ENCODE assay signal across 23 cellular contexts in the genomic region with DNA sequence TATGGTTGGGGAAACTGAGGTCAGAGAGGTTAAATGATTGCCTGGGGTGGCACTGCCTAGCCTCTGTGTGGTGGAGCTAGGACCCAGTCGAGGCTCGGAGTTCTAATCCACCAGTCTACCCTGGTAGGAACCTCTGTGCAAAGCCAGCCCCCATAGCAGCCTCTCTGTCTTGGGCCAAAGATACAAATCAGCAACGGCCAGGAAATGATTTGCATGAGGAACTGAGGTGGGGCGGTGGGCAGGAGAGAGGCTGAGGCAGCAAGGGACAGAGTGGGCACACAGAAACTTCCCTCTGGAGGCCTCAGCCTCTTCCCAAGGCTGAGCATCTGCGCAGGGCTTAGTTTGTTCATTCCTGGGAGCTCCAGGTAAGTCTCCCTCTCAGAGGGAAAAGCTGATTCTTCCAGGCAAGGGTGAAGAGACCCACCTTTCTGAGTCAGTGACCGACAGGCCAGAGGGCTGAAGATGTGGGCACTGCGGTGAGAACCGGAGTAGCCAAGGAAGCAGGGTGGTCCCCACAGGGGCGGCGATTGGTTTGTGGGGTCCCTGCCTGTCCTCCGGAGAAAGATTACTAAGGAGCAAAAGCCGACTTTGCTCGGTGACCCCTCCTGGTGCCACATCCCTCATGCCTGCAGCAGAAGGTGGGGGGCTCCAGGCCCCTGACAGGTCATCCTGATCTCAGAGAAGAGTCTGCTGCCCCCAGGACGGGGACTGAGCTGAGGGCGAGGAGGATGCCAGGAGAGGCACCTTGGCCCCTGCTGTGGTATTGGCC.
A peak's percentile ranks its signal among the peaks of the same experiment; 100 is the strongest.
DNase-seq lines count a peak whose midpoint lies in the region; ATAC-seq, FAIRE-seq and TF ChIP-seq lines count a peak whose summit lies in the region.
"Had no signal": no experiment of that assay in that cellular context is flagged by ENCODE, and none has a peak within 500 bp of the region (broad histone marks: within the 10 kb centered on the region; RNA-seq: fewer than 3 reads in every experiment).

No MANE protein-coding gene starts in this region.

- H3K9me2 ChIP-seq in DOHH2 (replicated peaks; ENCODE audit: control insufficient read depth, low read length) (no peaks in the 10 kb centered on the region), SU-DHL-6 (replicated peaks; ENCODE audit: insufficient read depth, low read length) (no peaks in the 10 kb centered on the region)

- ATAC-seq in aorta (ENCODE audit: low FRiP score): no peak
- ATAC-seq: CD8-positive, alpha-beta T cell; Panc1 had no signal

- no peak overlapping the region for H3K27ac ChIP-seq in DOHH2 (ENCODE audit: low read depth, low read length)
- H3K27ac ChIP-seq in SU-DHL-6 (ENCODE audit: low read depth, low read length): peak overlapping the region; percentile 54
- no peak overlapping the region for H3K27ac ChIP-seq in aorta (ENCODE audit: low read depth in 1 of 2, low read length in 2 of 2)
- H3K27ac ChIP-seq: SJCRH30 had no signal

- H3K4me1 ChIP-seq in DOHH2 (ENCODE audit: control insufficient read depth, low read length): peaks cover 18% of the 10 kb centered on the region
- no peaks in the 10 kb centered on the region for H3K4me1 ChIP-seq in aorta (ENCODE audit: control insufficient read depth in 1 of 2, insufficient read depth in 2 of 2, low read length in 2 of 2)
- H3K4me1 ChIP-seq: BE2C, SJCRH30 had no signal

- intact Hi-C loops in aorta (cut with DNase I): no loop called here

- no peaks in the 10 kb centered on the region for H3K79me2 ChIP-seq in DOHH2 (ENCODE audit: control insufficient read depth, low read length)
- H3K79me2 ChIP-seq in SU-DHL-6 (ENCODE audit: insufficient read depth, low read length): peaks cover 8% of the 10 kb centered on the region; the same call in 1 of the 2 replicates

- no peaks in the 10 kb centered on the region for H3K9me3 ChIP-seq in DOHH2 (ENCODE audit: control insufficient read depth, insufficient read depth, low read length)
- H3K9me3 ChIP-seq in SU-DHL-6 (ENCODE audit: insufficient read depth, low read length): no peaks in the 10 kb centered on the region
- H3K9me3 ChIP-seq in aorta (ENCODE audit: control insufficient read depth, low read length): no peaks in the 10 kb centered on the region
- H3K9me3 ChIP-seq: BE2C, MG63, SJCRH30 had no signal

- H3K36me3 Mint-ChIP-seq in endothelial cell (ENCODE audit: low read depth, unreplicated experiment): peaks cover 13% of the 10 kb centered on the region
- H3K36me3 Mint-ChIP-seq: CD8-positive, alpha-beta T cell had no signal

- no peak overlapping the region for H3K27ac Mint-ChIP-seq in endothelial cell (ENCODE audit: unreplicated experiment)
- H3K27ac Mint-ChIP-seq: CD8-positive, alpha-beta T cell had no signal

- TF ChIP-seq CTCF in DOHH2 (IDR thresholded peaks at IDR 0.05; ENCODE audit: low read depth, low read length, poor library complexity, severe bottlenecking) (no peak), SU-DHL-6 (IDR thresholded peaks at IDR 0.05; ENCODE audit: insufficient read depth, low read length, poor library complexity, severe bottlenecking) (no peak), endothelial cell (IDR thresholded peaks at IDR 0.05; ENCODE audit: unreplicated experiment) (no peak)

- WGBS in aorta, 2 donors: 82 to 87% methylated on average over 15 of the region's 15 CpGs

- no peaks in the 10 kb centered on the region for H3K36me3 ChIP-seq in DOHH2 (ENCODE audit: control insufficient read depth, low read length)
- no peaks in the 10 kb centered on the region for H3K36me3 ChIP-seq in SU-DHL-6 (ENCODE audit: low read length)
- H3K36me3 ChIP-seq in aorta (ENCODE audit: control insufficient read depth in 1 of 2, insufficient read depth in 2 of 2, low read length in 1 of 2): no peaks in the 10 kb centered on the region
- H3K36me3 ChIP-seq: BE2C, MG63, SJCRH30 had no signal

- peaks cover 5% of the 10 kb centered on the region for H3K4me1 Mint-ChIP-seq in endothelial cell (ENCODE audit: unreplicated experiment)

- peak overlapping the region; percentile 40 for H2AFZ ChIP-seq in SU-DHL-6 (ENCODE audit: low read depth, low read length, severe bottlenecking)

- H3K4me3 ChIP-seq in DOHH2 (ENCODE audit: low read length): peak overlapping the region; percentile 32
- H3K4me3 ChIP-seq in SU-DHL-6 (ENCODE audit: insufficient read depth, low read length, poor library complexity, severe bottlenecking): peak overlapping the region; percentile 45
- H3K4me3 ChIP-seq in aorta (ENCODE audit: low read length in 2 of 2): no peak overlapping the region
- H3K4me3 ChIP-seq: MG63, SJCRH30 had no signal

- FAIRE-seq in urothelium cell line (lab: Jason Lieb, UNC): peak; percentile 67
- FAIRE-seq: G401.6, GM18507 had no signal

- H3K9me3 Mint-ChIP-seq in endothelial cell (ENCODE audit: unreplicated experiment): no peaks in the 10 kb centered on the region
- H3K9me3 Mint-ChIP-seq: CD8-positive, alpha-beta T cell had no signal

- no peaks in the 10 kb centered on the region for H4K20me1 ChIP-seq in DOHH2 (ENCODE audit: control insufficient read depth, insufficient read depth, low read depth, low read length)
- H4K20me1 ChIP-seq in SU-DHL-6 (ENCODE audit: low read depth, low read length): no peaks in the 10 kb centered on the region

- H3K27me3 ChIP-seq in DOHH2 (ENCODE audit: control insufficient read depth, low read length): no peaks in the 10 kb centered on the region
- H3K27me3 ChIP-seq in SU-DHL-6 (ENCODE audit: low read length): no peaks in the 10 kb centered on the region
- no peaks in the 10 kb centered on the region for H3K27me3 ChIP-seq in aorta (ENCODE audit: control insufficient read depth in 1 of 2, insufficient read depth in 2 of 2, low read length in 1 of 2)
- H3K27me3 ChIP-seq: BE2C, MG63 had no signal

- H3K27me3 Mint-ChIP-seq in endothelial cell (ENCODE audit: unreplicated experiment): peaks cover 6% of the 10 kb centered on the region

- H3K9ac ChIP-seq in SU-DHL-6 (ENCODE audit: low read length): peak overlapping the region; percentile 63

- H3K4me2 ChIP-seq in DOHH2 (ENCODE audit: low read length) (peak overlapping the region; percentile 46), SU-DHL-6 (ENCODE audit: low read depth, low read length, poor library complexity, severe bottlenecking) (peak overlapping the region; percentile 58)

- peak; percentile 52 for DNase-seq in NAMALWA (ENCODE audit: low spot score)
- DNase-seq in urothelium cell line (ENCODE audit: low spot score): no peak
- DNase-seq in DMS 273 treated with DMSO at 0.1 percent for 48 hours (lab: John Stamatoyannopoulos, UW): no peak
- no peak for DNase-seq in aorta
- DNase-seq in endothelial cell (ENCODE audit: low spot score): no peak
- DNase-seq: BE2C; CD8-positive, alpha-beta T cell; DMS153; GOT3; Kasumi-1; MG63; NCI-H1048; NCI-H1417 treated with DMSO at 0.1 percent for 48 hours; NCI-H187; NCI-H446; NCI-H69; SJCRH30; T-helper 1 cell had no signal

- 0 out of 2 replicates have a peak, but pooled peaks cover 3% of the 10 kb centered on the region for H3F3A ChIP-seq in DOHH2 (ENCODE audit: control insufficient read depth, insufficient read depth)
- no peaks in the 10 kb centered on the region for H3F3A ChIP-seq in SU-DHL-6 (ENCODE audit: insufficient read depth)

- no peak overlapping the region for H3K4me3 Mint-ChIP-seq in endothelial cell (ENCODE audit: unreplicated experiment)
- H3K4me3 Mint-ChIP-seq: CD8-positive, alpha-beta T cell had no signal

Comparison
In these comparisons a context has a peak if more than half of its experiments do, and no peak if none do; other contexts are left out.
1. H3K4me3 ChIP-seq: peak in DOHH2 (single experiment) and SU-DHL-6 (single experiment); none in aorta (0 of 2).